In the genomic region with DNA sequence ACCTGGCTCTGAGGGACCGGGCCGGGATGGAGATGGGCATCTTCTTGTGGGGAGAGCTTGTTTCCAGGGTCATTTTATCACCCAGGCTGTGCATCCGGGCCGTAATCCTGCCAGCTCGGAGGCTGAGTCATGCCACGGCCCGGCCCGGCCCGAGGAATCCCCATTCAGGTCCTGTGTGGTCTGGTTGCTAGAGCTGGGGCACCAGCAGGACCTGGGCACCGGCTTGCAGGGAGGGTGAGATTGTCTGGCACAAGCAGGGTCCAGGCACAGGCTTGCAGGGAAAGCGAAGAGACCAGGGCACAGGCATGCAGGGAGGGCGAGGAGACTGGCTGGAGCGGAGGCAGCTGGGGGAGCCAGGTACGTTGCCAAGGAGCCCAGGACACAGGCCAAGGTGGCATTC, we compare ENCODE assay signal across 1 cellular context.
TF ChIP-seq lines count a peak whose summit lies in the region.

No MANE protein-coding gene starts in this region.

TF ChIP-seq in GM23338, 12 proteins besides CTCF, POLR2A, EP300 and RAD21 (continued from another document):
- TF ChIP-seq REST (IDR thresholded peaks at IDR 0.05; ENCODE audit: unreplicated experiment), result no peak
- no peak for TF ChIP-seq CREB1 (CRISPR knock-in tag; IDR thresholded peaks at IDR 0.05; ENCODE audit: low read depth)
- TF ChIP-seq ZNF114 (CRISPR knock-in tag; IDR thresholded peaks at IDR 0.05), result no peak
- no peak for TF ChIP-seq POLR2AphosphoS5 (IDR thresholded peaks at IDR 0.05; ENCODE audit: low read depth)
- TF ChIP-seq JUNB (IDR thresholded peaks at IDR 0.05; ENCODE audit: unreplicated experiment), result no peak
